Comparison of ENCODE assay signal across 1 cellular context in the genomic region with DNA sequence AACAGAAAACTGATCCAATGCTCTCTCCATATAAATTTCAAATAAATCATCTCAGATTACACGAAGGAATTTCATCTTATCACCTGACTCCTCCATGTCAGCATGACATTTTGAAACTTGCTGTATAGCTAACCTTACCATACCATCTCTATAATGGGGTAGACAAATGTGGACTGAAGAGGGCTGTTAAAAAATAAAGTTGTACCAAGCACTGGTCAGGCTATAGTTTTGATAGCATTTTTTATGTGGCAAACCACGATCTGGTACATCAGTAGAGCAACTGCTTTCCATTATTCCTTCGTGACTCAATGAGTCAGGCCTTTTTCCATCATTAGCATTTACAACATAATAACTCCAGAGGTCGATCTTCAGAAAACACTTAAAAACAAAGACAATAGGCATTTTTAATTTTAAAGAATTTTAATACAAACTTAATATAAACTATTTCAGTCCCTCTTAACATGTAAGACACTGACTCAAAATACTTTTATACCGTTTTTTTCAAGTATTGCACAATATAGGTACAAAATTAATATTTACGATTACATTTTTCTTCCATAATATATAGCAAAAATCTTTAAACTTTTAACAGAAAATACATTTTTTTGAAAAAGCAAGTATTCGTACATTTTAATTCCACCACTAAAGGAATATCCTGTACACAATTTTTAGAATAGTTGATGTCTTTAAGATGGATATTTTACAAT.
TF ChIP-seq lines count a peak whose summit lies in the region.

No MANE protein-coding gene starts in this region.

TF ChIP-seq in A549, 52 proteins besides CTCF, POLR2A, EP300 and RAD21 (continued from another document):
- TF ChIP-seq, protein P1, sequence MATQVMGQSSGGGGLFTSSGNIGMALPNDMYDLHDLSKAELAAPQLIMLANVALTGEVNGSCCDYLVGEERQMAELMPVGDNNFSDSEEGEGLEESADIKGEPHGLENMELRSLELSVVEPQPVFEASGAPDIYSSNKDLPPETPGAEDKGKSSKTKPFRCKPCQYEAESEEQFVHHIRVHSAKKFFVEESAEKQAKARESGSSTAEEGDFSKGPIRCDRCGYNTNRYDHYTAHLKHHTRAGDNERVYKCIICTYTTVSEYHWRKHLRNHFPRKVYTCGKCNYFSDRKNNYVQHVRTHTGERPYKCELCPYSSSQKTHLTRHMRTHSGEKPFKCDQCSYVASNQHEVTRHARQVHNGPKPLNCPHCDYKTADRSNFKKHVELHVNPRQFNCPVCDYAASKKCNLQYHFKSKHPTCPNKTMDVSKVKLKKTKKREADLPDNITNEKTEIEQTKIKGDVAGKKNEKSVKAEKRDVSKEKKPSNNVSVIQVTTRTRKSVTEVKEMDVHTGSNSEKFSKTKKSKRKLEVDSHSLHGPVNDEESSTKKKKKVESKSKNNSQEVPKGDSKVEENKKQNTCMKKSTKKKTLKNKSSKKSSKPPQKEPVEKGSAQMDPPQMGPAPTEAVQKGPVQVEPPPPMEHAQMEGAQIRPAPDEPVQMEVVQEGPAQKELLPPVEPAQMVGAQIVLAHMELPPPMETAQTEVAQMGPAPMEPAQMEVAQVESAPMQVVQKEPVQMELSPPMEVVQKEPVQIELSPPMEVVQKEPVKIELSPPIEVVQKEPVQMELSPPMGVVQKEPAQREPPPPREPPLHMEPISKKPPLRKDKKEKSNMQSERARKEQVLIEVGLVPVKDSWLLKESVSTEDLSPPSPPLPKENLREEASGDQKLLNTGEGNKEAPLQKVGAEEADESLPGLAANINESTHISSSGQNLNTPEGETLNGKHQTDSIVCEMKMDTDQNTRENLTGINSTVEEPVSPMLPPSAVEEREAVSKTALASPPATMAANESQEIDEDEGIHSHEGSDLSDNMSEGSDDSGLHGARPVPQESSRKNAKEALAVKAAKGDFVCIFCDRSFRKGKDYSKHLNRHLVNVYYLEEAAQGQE (IDR thresholded peaks at IDR 0.05) = no peak
